In the genomic region with DNA sequence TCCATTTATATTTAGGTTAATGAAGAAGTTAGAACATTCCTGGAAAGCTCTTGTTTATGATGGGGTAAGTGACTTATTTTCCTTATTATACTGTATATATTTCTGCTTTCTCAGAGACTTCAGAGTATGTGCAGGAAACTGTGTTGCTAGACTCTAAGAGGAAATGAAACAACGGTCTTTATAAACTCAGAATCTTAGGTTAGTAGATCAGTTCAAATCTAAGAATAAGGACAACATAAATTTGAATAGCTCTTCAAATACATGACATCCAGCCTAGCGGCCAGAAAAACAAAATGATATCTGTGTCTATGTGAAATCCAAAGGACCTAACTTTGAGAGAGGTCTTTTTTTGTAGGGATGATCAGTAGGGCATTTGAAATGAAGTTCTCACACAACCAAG, we compare ENCODE assay signal across 11 cellular contexts.
DNase-seq lines count a peak whose midpoint lies in the region; ATAC-seq and TF ChIP-seq lines count a peak whose summit lies in the region.
"Had no signal": no experiment of that assay in that cellular context is flagged by ENCODE, and none has a peak within 500 bp of the region (broad histone marks: within the 10 kb centered on the region; RNA-seq: fewer than 3 reads in every experiment).

No MANE protein-coding gene starts in this region.

- DNase-seq in medulla oblongata (ENCODE audit: extremely low spot score) (peak; percentile 27), kidney tubule cell (ENCODE audit: low spot score) (no peak), SHP77 treated with DMSO at 0.1 percent for 48 hours (lab: John Stamatoyannopoulos, UW) (no peak), WTC11 (ENCODE audit: low spot score) (no peak)
- DNase-seq in activated CD4-positive, alpha-beta T cell treated with anti-CD3 and anti-CD28 coated beads, Interleukin-2, amount 10 ng/mL, durations not matched to agents 7 days and 5 days, result no peak
- DNase-seq: IMR-90, NCI-H2081 had no signal

- H3K4me1 Mint-ChIP-seq in WTC11, result peaks cover 6% of the 10 kb centered on the region; the same call in 1 of the 2 replicates
- peaks cover 20% of the 10 kb centered on the region for H3K4me1 Mint-ChIP-seq in activated CD4-positive, alpha-beta T cell treated with anti-CD3 and anti-CD28 coated beads, Interleukin-2, amount 10 ng/mL, durations not matched to agents 7 days and 5 days

- TF ChIP-seq CTCF in WTC11 (IDR thresholded peaks at IDR 0.05), result no peak

- POLR2A ChIA-PET in WTC11 (lab: Charles Lee), result no interaction called here
- POLR2A ChIA-PET in activated CD4-positive, alpha-beta T cell treated with anti-CD3 and anti-CD28 coated beads, Interleukin-2, amount 10 ng/mL, durations not matched to agents 7 days and 5 days (lab: Charles Lee), result interaction anchor here (0.6 kb wide), 1 partner anchor 69 kb away, joined by 3 read pairs; no protein-coding TSS in a partner anchor

- ATAC-seq in GM18858 (IDR thresholded peaks at IDR 0.05; ENCODE audit: unreplicated experiment) (peak; percentile 40), GM21528 (IDR thresholded peaks at IDR 0.05; ENCODE audit: low FRiP score, unreplicated experiment) (peak; percentile 58), HG03432 (IDR thresholded peaks at IDR 0.05; ENCODE audit: unreplicated experiment) (peak; percentile 56), WTC11 (no peak)

- H3K4me3 Mint-ChIP-seq in WTC11, result no peak overlapping the region
- H3K4me3 Mint-ChIP-seq in activated CD4-positive, alpha-beta T cell treated with anti-CD3 and anti-CD28 coated beads, Interleukin-2, amount 10 ng/mL, durations not matched to agents 7 days and 5 days, result no peak overlapping the region
- H3K4me3 Mint-ChIP-seq: T-helper 1 cell treated with Interleukin-12 subunit alpha and Interleukin-12 subunit beta and Interleukin-4 antibody, amounts not matched to agents 30 μg/mL and 1 μg/mL, for 36 hours had no signal

- CTCF ChIA-PET in WTC11 (lab: Charles Lee), result no interaction called here
- CTCF ChIA-PET in activated CD4-positive, alpha-beta T cell treated with anti-CD3 and anti-CD28 coated beads, Interleukin-2, amount 10 ng/mL, durations not matched to agents 7 days and 5 days (lab: Charles Lee), result no interaction called here

- H3K9me3 Mint-ChIP-seq in WTC11, result no peaks in the 10 kb centered on the region
- no peaks in the 10 kb centered on the region for H3K9me3 Mint-ChIP-seq in activated CD4-positive, alpha-beta T cell treated with anti-CD3 and anti-CD28 coated beads, Interleukin-2, amount 10 ng/mL, durations not matched to agents 7 days and 5 days
- H3K9me3 Mint-ChIP-seq: T-helper 1 cell treated with Interleukin-12 subunit alpha and Interleukin-12 subunit beta and Interleukin-4 antibody, amounts not matched to agents 30 μg/mL and 1 μg/mL, for 36 hours had no signal

- H3K27ac Mint-ChIP-seq in WTC11, result no peak overlapping the region; the same call in 1 of the 2 replicates
- H3K27ac Mint-ChIP-seq in activated CD4-positive, alpha-beta T cell treated with anti-CD3 and anti-CD28 coated beads, Interleukin-2, amount 10 ng/mL, durations not matched to agents 7 days and 5 days, result no peak overlapping the region
- H3K27ac Mint-ChIP-seq: T-helper 1 cell treated with Interleukin-12 subunit alpha and Interleukin-12 subunit beta and Interleukin-4 antibody, amounts not matched to agents 30 μg/mL and 1 μg/mL, for 36 hours had no signal

- H3K27me3 Mint-ChIP-seq in WTC11 (ENCODE audit: low read depth), result no peaks in the 10 kb centered on the region; the same call in 1 of the 2 replicates
- no peaks in the 10 kb centered on the region for H3K27me3 Mint-ChIP-seq in activated CD4-positive, alpha-beta T cell treated with anti-CD3 and anti-CD28 coated beads, Interleukin-2, amount 10 ng/mL, durations not matched to agents 7 days and 5 days

- 0 out of 2 replicates have a peak, but pooled peaks cover 3% of the 10 kb centered on the region for H3K36me3 Mint-ChIP-seq in WTC11
- no peaks in the 10 kb centered on the region for H3K36me3 Mint-ChIP-seq in activated CD4-positive, alpha-beta T cell treated with anti-CD3 and anti-CD28 coated beads, Interleukin-2, amount 10 ng/mL, durations not matched to agents 7 days and 5 days (ENCODE audit: low read depth)

TF ChIP-seq in WTC11, 78 proteins besides CTCF, POLR2A, EP300 and RAD21:
- no peak for TF ChIP-seq CREM (CRISPR knock-in tag; IDR thresholded peaks at IDR 0.05)
- TF ChIP-seq NFE2L1 (CRISPR knock-in tag; IDR thresholded peaks at IDR 0.05), result no peak
- TF ChIP-seq NR1H2 (CRISPR knock-in tag; IDR thresholded peaks at IDR 0.05), result no peak
- no peak for TF ChIP-seq CDX4 (CRISPR knock-in tag; IDR thresholded peaks at IDR 0.05; ENCODE audit: borderline replicate concordance)
- TF ChIP-seq, protein P1, sequence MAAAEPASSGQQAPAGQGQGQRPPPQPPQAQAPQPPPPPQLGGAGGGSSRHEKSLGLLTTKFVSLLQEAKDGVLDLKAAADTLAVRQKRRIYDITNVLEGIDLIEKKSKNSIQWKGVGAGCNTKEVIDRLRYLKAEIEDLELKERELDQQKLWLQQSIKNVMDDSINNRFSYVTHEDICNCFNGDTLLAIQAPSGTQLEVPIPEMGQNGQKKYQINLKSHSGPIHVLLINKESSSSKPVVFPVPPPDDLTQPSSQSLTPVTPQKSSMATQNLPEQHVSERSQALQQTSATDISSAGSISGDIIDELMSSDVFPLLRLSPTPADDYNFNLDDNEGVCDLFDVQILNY (CRISPR knock-in tag; IDR thresholded peaks at IDR 0.05), result no peak
- TF ChIP-seq SMAD4 (CRISPR knock-in tag; IDR thresholded peaks at IDR 0.05), result no peak
- TF ChIP-seq USF1 (CRISPR knock-in tag; IDR thresholded peaks at IDR 0.05), result no peak
- no peak for TF ChIP-seq FOXK1 (CRISPR knock-in tag; IDR thresholded peaks at IDR 0.05)
- no peak for TF ChIP-seq ZNF423 (CRISPR knock-in tag; IDR thresholded peaks at IDR 0.05)
- no peak for TF ChIP-seq ELF4 (CRISPR knock-in tag; IDR thresholded peaks at IDR 0.05; ENCODE audit: low read depth)
- TF ChIP-seq EMX1 (CRISPR knock-in tag; IDR thresholded peaks at IDR 0.05), result no peak
- no peak for TF ChIP-seq CBFB (CRISPR knock-in tag; IDR thresholded peaks at IDR 0.05; ENCODE audit: low read depth)
